8 cellular contexts compared by ENCODE assay signal in genomic region chr14:92040431-92041040, GRCh38. TPM values are rescaled to one million over a fixed set of nuclear protein-coding genes. Genes with fewer than 3 reads are reported as not detected.
DNase-seq lines count a peak whose midpoint lies in the region; ATAC-seq and TF ChIP-seq lines count a peak whose summit lies in the region.

No MANE protein-coding gene starts in this region.

- peaks cover 31% of the 10 kb centered on the region for H3K4me1 Mint-ChIP-seq in activated CD4-positive, alpha-beta memory T cell treated with anti-CD3 and anti-CD28 coated beads for 36 hours (ENCODE audit: low read depth)
- peaks cover 23 to 24% of the 10 kb centered on the region in 2 donors for H3K4me1 Mint-ChIP-seq in natural killer cell treated with Interleukin-12 subunit alpha and Interleukin-12 subunit beta and Interleukin-15 and Interleukin-18, amount 100 ng/mL, for 72 hours (ENCODE audit: low read depth in 2 of 2)

- POLR2A ChIA-PET in activated CD4-positive, alpha-beta memory T cell treated with anti-CD3 and anti-CD28 coated beads for 36 hours (lab: Charles Lee) = interaction anchor here (0.6 to 2.5 kb wide), 14 partner anchors 22 to 532 kb away, joined by 3 to 17 read pairs (median 4); partner anchors contain the start of genes ATXN3, CPSF2 and NDUFB1

- peak overlapping the region; percentile 90 for H3K4me3 Mint-ChIP-seq in activated CD4-positive, alpha-beta memory T cell treated with anti-CD3 and anti-CD28 coated beads for 36 hours
- peak overlapping the region; percentile 95 for H3K4me3 Mint-ChIP-seq in natural killer cell treated with Interleukin-12 subunit alpha and Interleukin-12 subunit beta and Interleukin-15 and Interleukin-18, amount 100 ng/mL, for 72 hours

- intact Hi-C loops in activated CD4-positive, alpha-beta memory T cell treated with anti-CD3 and anti-CD28 coated beads for 36 hours (cut with micrococcal nuclease) = loop anchor here (1.0 kb wide), 3 partner anchors 66 to 530 kb away; partner anchors contain the start of genes ATXN3, CPSF2, NDUFB1 and PPP4R3A

- no peaks in the 10 kb centered on the region for H3K27me3 Mint-ChIP-seq in activated CD4-positive, alpha-beta memory T cell treated with anti-CD3 and anti-CD28 coated beads for 36 hours
- H3K27me3 Mint-ChIP-seq in natural killer cell treated with Interleukin-12 subunit alpha and Interleukin-12 subunit beta and Interleukin-15 and Interleukin-18, amount 100 ng/mL, for 72 hours = no peaks in the 10 kb centered on the region

- CTCF ChIA-PET in activated CD4-positive, alpha-beta memory T cell treated with anti-CD3 and anti-CD28 coated beads for 36 hours (lab: Charles Lee) = interaction anchor here (0.8 to 2.2 kb wide), 8 partner anchors 15 to 168 kb away, joined by 3 to 13 read pairs (median 4); partner anchors contain the start of genes ATXN3 and CPSF2

- H3K27ac Mint-ChIP-seq in activated CD4-positive, alpha-beta memory T cell treated with anti-CD3 and anti-CD28 coated beads for 36 hours = peak overlapping the region; percentile 93
- H3K27ac Mint-ChIP-seq in natural killer cell treated with Interleukin-12 subunit alpha and Interleukin-12 subunit beta and Interleukin-15 and Interleukin-18, amount 100 ng/mL, for 72 hours = peak overlapping the region; percentile 97 to 98

- H3K36me3 Mint-ChIP-seq in activated CD4-positive, alpha-beta memory T cell treated with anti-CD3 and anti-CD28 coated beads for 36 hours = peaks cover 7% of the 10 kb centered on the region
- peaks cover 5% of the 10 kb centered on the region for H3K36me3 Mint-ChIP-seq in natural killer cell treated with Interleukin-12 subunit alpha and Interleukin-12 subunit beta and Interleukin-15 and Interleukin-18, amount 100 ng/mL, for 72 hours

- ATAC-seq in GM21528 (IDR thresholded peaks at IDR 0.05; ENCODE audit: low FRiP score, unreplicated experiment) (peak; percentile 21), GM18520 (IDR thresholded peaks at IDR 0.05; ENCODE audit: unreplicated experiment) (no peak)
- peak in 1 of 2 donors; percentile 25 for ATAC-seq in natural killer cell treated with Interleukin-12 subunit alpha and Interleukin-12 subunit beta and Interleukin-15 and Interleukin-18, amount 100 ng/mL, for 72 hours

- H3K9me3 Mint-ChIP-seq in activated CD4-positive, alpha-beta memory T cell treated with anti-CD3 and anti-CD28 coated beads for 36 hours = no peaks in the 10 kb centered on the region
- no peaks in the 10 kb centered on the region for H3K9me3 Mint-ChIP-seq in natural killer cell treated with Interleukin-12 subunit alpha and Interleukin-12 subunit beta and Interleukin-15 and Interleukin-18, amount 100 ng/mL, for 72 hours

- peak; percentile 36 for DNase-seq in EH (ENCODE audit: low read depth)
- peak; percentile 58 to 71 (median 64) for DNase-seq in NCI-H1417 (lab: John Stamatoyannopoulos, UW)
- peak; percentile 31 for DNase-seq in activated CD4-positive, alpha-beta memory T cell treated with anti-CD3 and anti-CD28 coated beads for 36 hours
- DNase-seq in fibroblast of pulmonary artery (ENCODE audit: low read depth) = peak; percentile 25
- no peak for DNase-seq in natural killer cell treated with Interleukin-12 subunit alpha and Interleukin-12 subunit beta and Interleukin-15 and Interleukin-18, amount 100 ng/mL, for 72 hours (ENCODE audit: low spot score)
- no peak for DNase-seq in NCI-H128 (lab: John Stamatoyannopoulos, UW; ENCODE audit: unreplicated experiment)

- H3K4me3 ChIP-seq in fibroblast of pulmonary artery (replicated peaks; ENCODE audit: low read depth, low read length) = peak overlapping the region; percentile 95

- TF ChIP-seq CTCF in fibroblast of pulmonary artery (IDR thresholded peaks at IDR 0.05; ENCODE audit: low read length, missing control alignments) = no peak

RNA-seq across cellular contexts. Expression of gene TRIP11, which starts 0.7 kb away (rescaled TPM):
- 10 to 100 TPM; 35.9 to 37.0 TPM for total RNA-seq in activated CD4-positive, alpha-beta memory T cell treated with anti-CD3 and anti-CD28 coated beads for 36 hours
- 10 to 100 TPM; 47.8 to 53.9 TPM for total RNA-seq in natural killer cell treated with Interleukin-12 subunit alpha and Interleukin-12 subunit beta and Interleukin-15 and Interleukin-18, amount 100 ng/mL, for 72 hours

Comparison
In these comparisons a context has a peak if more than half of its experiments do, and no peak if none do; other contexts are left out.
1. DNase-seq: peak in EH (single experiment), NCI-H1417 (3 of 3), activated CD4-positive, alpha-beta memory T cell treated with anti-CD3 and anti-CD28 coated beads for 36 hours (single experiment) and fibroblast of pulmonary artery (single experiment); none in natural killer cell treated with Interleukin-12 subunit alpha and Interleukin-12 subunit beta and Interleukin-15 and Interleukin-18, amount 100 ng/mL, for 72 hours (single experiment) and NCI-H128 (single experiment).